19 cellular contexts compared by ENCODE assay signal in genomic region chr1:167294528-167294927, GRCh38.
A peak's percentile ranks its signal among the peaks of the same experiment; 100 is the strongest.
DNase-seq lines count a peak whose midpoint lies in the region; ATAC-seq and TF ChIP-seq lines count a peak whose summit lies in the region.
"Had no signal": no experiment of that assay in that cellular context is flagged by ENCODE, and none has a peak within 500 bp of the region (broad histone marks: within the 10 kb centered on the region; RNA-seq: fewer than 3 reads in every experiment).

No MANE protein-coding gene starts in this region.

- H3K4me1 Mint-ChIP-seq in activated B cell treated with CpG ODN at 0.5 μM for 24 hours (peaks cover 22% of the 10 kb centered on the region), endothelial cell (ENCODE audit: unreplicated experiment) (peaks cover 7% of the 10 kb centered on the region)
- peaks cover 12% of the 10 kb centered on the region for H3K4me1 Mint-ChIP-seq in activated CD8-positive, alpha-beta memory T cell treated with anti-CD3 and anti-CD28 coated beads, Interleukin-2, amount 10 ng/mL, durations not matched to agents 7 days and 5 days

- no peak overlapping the region for H3K27ac Mint-ChIP-seq in activated B cell treated with CpG ODN at 0.5 μM for 24 hours
- H3K27ac Mint-ChIP-seq in activated CD8-positive, alpha-beta memory T cell treated with anti-CD3 and anti-CD28 coated beads, Interleukin-2, amount 10 ng/mL, durations not matched to agents 7 days and 5 days: no peak overlapping the region
- H3K27ac Mint-ChIP-seq in endothelial cell (ENCODE audit: unreplicated experiment): no peak overlapping the region
- H3K27ac Mint-ChIP-seq: mesothelial cell of epicardium; neural progenitor cell; T-helper 1 cell treated with Interleukin-12 subunit alpha and Interleukin-12 subunit beta and Interleukin-4 antibody, amounts not matched to agents 30 μg/mL and 1 μg/mL, for 36 hours had no signal

- H3K4me3 Mint-ChIP-seq in activated B cell treated with CpG ODN at 0.5 μM for 24 hours (no peak overlapping the region), endothelial cell (ENCODE audit: unreplicated experiment) (no peak overlapping the region)
- no peak overlapping the region for H3K4me3 Mint-ChIP-seq in activated CD8-positive, alpha-beta memory T cell treated with anti-CD3 and anti-CD28 coated beads, Interleukin-2, amount 10 ng/mL, durations not matched to agents 7 days and 5 days
- H3K4me3 Mint-ChIP-seq: mesothelial cell of epicardium; neural progenitor cell; T-helper 1 cell treated with Interleukin-12 subunit alpha and Interleukin-12 subunit beta and Interleukin-4 antibody, amounts not matched to agents 30 μg/mL and 1 μg/mL, for 36 hours had no signal

- H3K9me3 Mint-ChIP-seq in activated B cell treated with CpG ODN at 0.5 μM for 24 hours (peaks cover 4% of the 10 kb centered on the region), endothelial cell (ENCODE audit: unreplicated experiment) (no peaks in the 10 kb centered on the region)
- no peaks in the 10 kb centered on the region for H3K9me3 Mint-ChIP-seq in activated CD8-positive, alpha-beta memory T cell treated with anti-CD3 and anti-CD28 coated beads, Interleukin-2, amount 10 ng/mL, durations not matched to agents 7 days and 5 days (ENCODE audit: low read depth)
- H3K9me3 Mint-ChIP-seq: T-helper 1 cell treated with Interleukin-12 subunit alpha and Interleukin-12 subunit beta and Interleukin-4 antibody, amounts not matched to agents 30 μg/mL and 1 μg/mL, for 36 hours had no signal

- H3K27me3 Mint-ChIP-seq in activated B cell treated with CpG ODN at 0.5 μM for 24 hours: no peaks in the 10 kb centered on the region
- no peaks in the 10 kb centered on the region for H3K27me3 Mint-ChIP-seq in activated CD8-positive, alpha-beta memory T cell treated with anti-CD3 and anti-CD28 coated beads, Interleukin-2, amount 10 ng/mL, durations not matched to agents 7 days and 5 days
- peaks cover 2% of the 10 kb centered on the region for H3K27me3 Mint-ChIP-seq in endothelial cell (ENCODE audit: unreplicated experiment)

- peak; percentile 47 for ATAC-seq in activated B cell treated with CpG ODN at 0.5 μM for 24 hours (ENCODE audit: low read depth)
- no peak for ATAC-seq in activated CD8-positive, alpha-beta memory T cell treated with anti-CD3 and anti-CD28 coated beads, Interleukin-2, amount 10 ng/mL, durations not matched to agents 7 days and 5 days
- ATAC-seq: left cardiac atrium, psoas muscle, Right ventricle myocardium inferior had no signal

- no peaks in the 10 kb centered on the region for H3K36me3 Mint-ChIP-seq in activated B cell treated with CpG ODN at 0.5 μM for 24 hours (ENCODE audit: low read depth)
- peaks cover 6% of the 10 kb centered on the region for H3K36me3 Mint-ChIP-seq in activated CD8-positive, alpha-beta memory T cell treated with anti-CD3 and anti-CD28 coated beads, Interleukin-2, amount 10 ng/mL, durations not matched to agents 7 days and 5 days
- no peaks in the 10 kb centered on the region for H3K36me3 Mint-ChIP-seq in endothelial cell (ENCODE audit: low read depth, unreplicated experiment)

- intact Hi-C loops in activated B cell treated with CpG ODN at 0.5 μM for 24 hours (cut with micrococcal nuclease): no loop called here

- no peak for TF ChIP-seq CTCF in activated B cell treated with CpG ODN at 0.5 μM for 24 hours (IDR thresholded peaks at IDR 0.05)
- TF ChIP-seq CTCF in endothelial cell (IDR thresholded peaks at IDR 0.05; ENCODE audit: unreplicated experiment): no peak

- POLR2A ChIA-PET in activated B cell treated with CpG ODN at 0.5 μM for 24 hours (lab: Charles Lee): interaction anchor here (0.6 kb wide), 1 partner anchor 117 kb away, joined by 3 read pairs; no protein-coding TSS in a partner anchor

- peak; percentile 15 for DNase-seq in H4 (ENCODE audit: low spot score)
- peak; percentile 27 for DNase-seq in NAMALWA (ENCODE audit: low spot score)
- DNase-seq in activated B cell treated with CpG ODN at 0.5 μM for 24 hours: no peak
- peak; percentile 20 for DNase-seq in kidney tubule cell (ENCODE audit: low spot score)
- no peak for DNase-seq in activated CD8-positive, alpha-beta memory T cell treated with anti-CD3 and anti-CD28 coated beads, Interleukin-2, amount 10 ng/mL, durations not matched to agents 7 days and 5 days
- DNase-seq in endothelial cell (ENCODE audit: low spot score): no peak
- no peak for DNase-seq in DMS 273 treated with DMSO at 0.1 percent for 48 hours (lab: John Stamatoyannopoulos, UW)
- DNase-seq in DMS153 treated with DMSO at 0.1 percent for 48 hours (lab: John Stamatoyannopoulos, UW; ENCODE audit: unreplicated experiment): no peak
- DNase-seq: activated gamma-delta T cell; left cardiac atrium; MG63; NCI-H1930; NK-92 treated with Interleukin-12 subunit alpha and Interleukin-12 subunit beta, amount 100 ng/mL, for 24 hours; psoas muscle; stimulated activated CD4-positive, alpha-beta T cell treated with anti-CD3 and anti-CD28 coated beads, Interleukin-4, amount 100 ng/mL, for 4 hours had no signal

- CTCF ChIA-PET in activated B cell treated with CpG ODN at 0.5 μM for 24 hours (lab: Charles Lee): interaction anchor here (1.3 kb wide), 1 partner anchor 8 kb away, joined by 3 read pairs; no protein-coding TSS in a partner anchor
- CTCF ChIA-PET in activated CD8-positive, alpha-beta memory T cell treated with anti-CD3 and anti-CD28 coated beads, Interleukin-2, amount 10 ng/mL, durations not matched to agents 7 days and 5 days (lab: Charles Lee): no interaction called here

Comparison
In these comparisons a context has a peak if more than half of its experiments do, and no peak if none do; other contexts are left out.
1. DNase-seq: peak in H4 (single experiment), NAMALWA (single experiment) and kidney tubule cell (single experiment); none in activated B cell treated with CpG ODN at 0.5 μM for 24 hours (single experiment), activated CD8-positive, alpha-beta memory T cell treated with anti-CD3 and anti-CD28 coated beads, Interleukin-2, amount 10 ng/mL, durations not matched to agents 7 days and 5 days (single experiment), endothelial cell (single experiment), DMS 273 treated with DMSO at 0.1 percent for 48 hours (single experiment) and DMS153 treated with DMSO at 0.1 percent for 48 hours (single experiment).